Comparison of ENCODE assay signal across 8 cellular contexts in the genomic region with DNA sequence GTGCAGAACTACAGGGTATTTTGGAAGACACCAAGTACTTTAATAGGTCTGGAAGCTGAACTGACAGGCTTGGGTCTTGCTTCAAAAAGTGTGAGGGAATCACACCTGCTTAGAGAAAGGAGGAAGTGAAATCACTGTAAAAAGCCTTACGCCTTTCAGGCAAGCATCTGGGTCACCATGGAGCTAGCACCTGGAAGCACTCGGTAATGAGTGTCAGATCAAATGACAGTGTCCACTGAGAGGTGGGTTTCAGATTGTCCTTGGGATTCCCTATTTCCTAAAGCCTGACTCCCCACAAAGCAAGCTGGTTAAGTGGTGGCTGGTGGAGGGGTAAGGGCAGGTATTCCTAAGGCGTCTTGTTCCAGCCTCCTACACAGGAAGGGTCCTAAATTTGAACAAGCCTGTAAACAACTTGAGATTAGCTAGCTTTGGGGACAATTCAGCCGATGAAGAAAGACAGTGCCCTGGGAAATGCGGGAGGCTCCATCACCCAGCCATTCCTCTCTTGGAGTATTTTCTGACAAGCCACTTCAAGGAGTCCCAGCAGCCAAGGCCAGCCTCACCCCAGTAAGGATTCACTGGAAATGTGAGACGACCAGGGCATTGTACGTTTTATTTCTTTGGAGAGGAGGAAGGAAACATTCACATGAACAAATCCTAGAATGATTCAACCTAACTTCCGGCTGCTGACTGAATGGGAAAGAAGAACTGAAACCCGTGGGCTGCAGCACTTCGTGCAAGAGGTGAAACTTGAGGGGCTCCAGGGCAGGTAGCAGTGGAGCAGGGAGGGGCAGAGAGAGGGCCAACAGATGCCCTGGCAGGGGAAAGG.
DNase-seq lines count a peak whose midpoint lies in the region; ATAC-seq lines count a peak whose summit lies in the region.

No MANE protein-coding gene starts in this region.

- no peaks in the 10 kb centered on the region for H3K9me3 Mint-ChIP-seq in activated CD4-positive, alpha-beta T cell treated with anti-CD3 and anti-CD28 coated beads, Interleukin-2, amount 10 ng/mL, durations not matched to agents 24 days and 14 days

- H3K36me3 Mint-ChIP-seq in activated CD4-positive, alpha-beta T cell treated with anti-CD3 and anti-CD28 coated beads, Interleukin-2, amount 10 ng/mL, durations not matched to agents 24 days and 14 days (ENCODE audit: low read depth): peaks cover 5% of the 10 kb centered on the region

- no peaks in the 10 kb centered on the region for H3K27me3 Mint-ChIP-seq in activated CD4-positive, alpha-beta T cell treated with anti-CD3 and anti-CD28 coated beads, Interleukin-2, amount 10 ng/mL, durations not matched to agents 24 days and 14 days

- ATAC-seq in GM19468 (IDR thresholded peaks at IDR 0.05; ENCODE audit: extremely low read depth, unreplicated experiment): peak; percentile 71
- peak; percentile 64 for ATAC-seq in HG03520 (IDR thresholded peaks at IDR 0.05; ENCODE audit: unreplicated experiment)

- H3K4me1 Mint-ChIP-seq in activated CD4-positive, alpha-beta T cell treated with anti-CD3 and anti-CD28 coated beads, Interleukin-2, amount 10 ng/mL, durations not matched to agents 24 days and 14 days: peaks cover 80% of the 10 kb centered on the region

- H3K4me3 Mint-ChIP-seq in activated CD4-positive, alpha-beta T cell treated with anti-CD3 and anti-CD28 coated beads, Interleukin-2, amount 10 ng/mL, durations not matched to agents 24 days and 14 days: peak overlapping the region; percentile 89

- DNase-seq in DMS79 (lab: John Stamatoyannopoulos, UW): peak; percentile 7
- DNase-seq in activated CD4-positive, alpha-beta T cell treated with anti-CD3 and anti-CD28 coated beads, Interleukin-2, amount 10 ng/mL, durations not matched to agents 24 days and 14 days: peak; percentile 85
- DNase-seq in stimulated activated CD4-positive, alpha-beta T cell treated with anti-CD3 and anti-CD28 coated beads, Interleukin-12 subunit alpha, Interleukin-12 subunit beta, amount 100 ng/mL, for 4 hours: peak; percentile 50
- no peak for DNase-seq in cardiac septum (ENCODE audit: low spot score)
- DNase-seq in anterior cingulate cortex (lab: John Stamatoyannopoulos, UW): no peak
- DNase-seq in kidney tubule cell (ENCODE audit: low spot score): no peak

- intact Hi-C loops in activated CD4-positive, alpha-beta T cell treated with anti-CD3 and anti-CD28 coated beads, Interleukin-2, amount 10 ng/mL, durations not matched to agents 24 days and 14 days (cut with micrococcal nuclease): loop anchor here (1.0 to 2.0 kb wide), 8 partner anchors 8 to 215 kb away; no protein-coding TSS in a partner anchor
- intact Hi-C loops in cardiac septum (cut with DNase I): loop anchor here (10.0 kb wide), 1 partner anchor 63 kb away; no protein-coding TSS in a partner anchor

- H3K27ac Mint-ChIP-seq in activated CD4-positive, alpha-beta T cell treated with anti-CD3 and anti-CD28 coated beads, Interleukin-2, amount 10 ng/mL, durations not matched to agents 24 days and 14 days: peak overlapping the region; percentile 90

Comparison
In these comparisons a context has a peak if more than half of its experiments do, and no peak if none do; other contexts are left out.
1. DNase-seq: peak in DMS79 (single experiment), activated CD4-positive, alpha-beta T cell treated with anti-CD3 and anti-CD28 coated beads, Interleukin-2, amount 10 ng/mL, durations not matched to agents 24 days and 14 days (single experiment) and stimulated activated CD4-positive, alpha-beta T cell treated with anti-CD3 and anti-CD28 coated beads, Interleukin-12 subunit alpha, Interleukin-12 subunit beta, amount 100 ng/mL, for 4 hours (single experiment); none in cardiac septum (single experiment), anterior cingulate cortex (0 of 58) and kidney tubule cell (single experiment).